In the genomic region with DNA sequence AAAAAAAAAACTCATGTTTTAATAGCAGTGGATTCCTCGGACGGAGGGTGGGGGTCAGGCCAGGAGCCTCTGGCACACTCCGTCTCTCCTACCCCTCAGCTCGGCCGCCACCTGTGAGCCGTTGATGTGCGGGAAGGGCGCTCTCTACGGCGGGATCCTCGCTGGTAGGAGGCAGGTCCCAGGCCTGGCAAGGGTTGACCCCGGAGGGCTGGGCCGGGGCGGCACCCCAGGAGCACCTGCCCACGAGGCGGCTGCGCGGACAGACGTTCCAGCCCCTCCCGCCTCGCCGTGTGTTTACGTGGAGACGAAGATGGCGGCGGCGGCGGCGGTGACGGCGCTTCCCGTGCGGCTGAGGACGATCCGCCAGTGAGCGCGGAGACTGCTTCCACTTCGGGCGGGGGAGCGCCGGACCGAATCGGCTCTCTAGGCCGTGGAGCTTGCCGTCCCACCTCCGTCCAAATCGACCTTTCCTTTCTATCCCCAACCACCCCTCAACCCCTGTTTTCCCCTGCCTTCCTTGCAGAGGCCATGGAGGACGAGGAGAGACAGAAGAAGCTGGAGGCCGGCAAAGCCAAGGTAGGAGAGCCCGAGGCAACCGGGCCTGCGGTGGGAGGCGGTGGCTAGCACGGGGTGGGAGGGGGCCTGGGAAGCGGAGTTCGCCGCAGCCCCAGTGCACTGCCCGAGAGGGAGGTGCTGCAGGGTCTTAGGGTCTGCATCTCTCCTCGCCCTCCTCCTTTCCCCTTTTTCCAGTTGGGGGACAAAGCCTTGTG, we compare ENCODE assay signal across 1 cellular context.
TF ChIP-seq lines count a peak whose summit lies in the region.

A gene (plus strand): TSS at position 291 of the 770 bp plus-strand sequence. CDS start 238 bp downstream, at position 529.

TF ChIP-seq in HEK293, 187 proteins besides CTCF, POLR2A, EP300 and RAD21 (continued from another document and continues in another):
- TF ChIP-seq, protein P1, sequence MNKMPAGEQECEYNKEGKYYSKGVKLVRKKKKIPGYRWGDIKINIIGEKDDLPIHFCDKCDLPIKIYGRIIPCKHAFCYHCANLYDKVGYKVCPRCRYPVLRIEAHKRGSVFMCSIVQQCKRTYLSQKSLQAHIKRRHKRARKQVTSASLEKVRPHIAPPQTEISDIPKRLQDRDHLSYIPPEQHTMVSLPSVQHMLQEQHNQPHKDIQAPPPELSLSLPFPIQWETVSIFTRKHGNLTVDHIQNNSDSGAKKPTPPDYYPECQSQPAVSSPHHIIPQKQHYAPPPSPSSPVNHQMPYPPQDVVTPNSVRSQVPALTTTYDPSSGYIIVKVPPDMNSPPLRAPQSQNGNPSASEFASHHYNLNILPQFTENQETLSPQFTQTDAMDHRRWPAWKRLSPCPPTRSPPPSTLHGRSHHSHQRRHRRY (tag by site-specific recombination; IDR thresholded peaks at IDR 0.05): no peak
- TF ChIP-seq ZNF274 (IDR thresholded peaks at IDR 0.05; ENCODE audit: low read length): no peak
- TF ChIP-seq ZNF274 (tag by site-specific recombination; IDR thresholded peaks at IDR 0.05; ENCODE audit: borderline replicate concordance): no peak
- TF ChIP-seq ZNF571 (tag by site-specific recombination; IDR thresholded peaks at IDR 0.05): no peak
- TF ChIP-seq, protein P2, sequence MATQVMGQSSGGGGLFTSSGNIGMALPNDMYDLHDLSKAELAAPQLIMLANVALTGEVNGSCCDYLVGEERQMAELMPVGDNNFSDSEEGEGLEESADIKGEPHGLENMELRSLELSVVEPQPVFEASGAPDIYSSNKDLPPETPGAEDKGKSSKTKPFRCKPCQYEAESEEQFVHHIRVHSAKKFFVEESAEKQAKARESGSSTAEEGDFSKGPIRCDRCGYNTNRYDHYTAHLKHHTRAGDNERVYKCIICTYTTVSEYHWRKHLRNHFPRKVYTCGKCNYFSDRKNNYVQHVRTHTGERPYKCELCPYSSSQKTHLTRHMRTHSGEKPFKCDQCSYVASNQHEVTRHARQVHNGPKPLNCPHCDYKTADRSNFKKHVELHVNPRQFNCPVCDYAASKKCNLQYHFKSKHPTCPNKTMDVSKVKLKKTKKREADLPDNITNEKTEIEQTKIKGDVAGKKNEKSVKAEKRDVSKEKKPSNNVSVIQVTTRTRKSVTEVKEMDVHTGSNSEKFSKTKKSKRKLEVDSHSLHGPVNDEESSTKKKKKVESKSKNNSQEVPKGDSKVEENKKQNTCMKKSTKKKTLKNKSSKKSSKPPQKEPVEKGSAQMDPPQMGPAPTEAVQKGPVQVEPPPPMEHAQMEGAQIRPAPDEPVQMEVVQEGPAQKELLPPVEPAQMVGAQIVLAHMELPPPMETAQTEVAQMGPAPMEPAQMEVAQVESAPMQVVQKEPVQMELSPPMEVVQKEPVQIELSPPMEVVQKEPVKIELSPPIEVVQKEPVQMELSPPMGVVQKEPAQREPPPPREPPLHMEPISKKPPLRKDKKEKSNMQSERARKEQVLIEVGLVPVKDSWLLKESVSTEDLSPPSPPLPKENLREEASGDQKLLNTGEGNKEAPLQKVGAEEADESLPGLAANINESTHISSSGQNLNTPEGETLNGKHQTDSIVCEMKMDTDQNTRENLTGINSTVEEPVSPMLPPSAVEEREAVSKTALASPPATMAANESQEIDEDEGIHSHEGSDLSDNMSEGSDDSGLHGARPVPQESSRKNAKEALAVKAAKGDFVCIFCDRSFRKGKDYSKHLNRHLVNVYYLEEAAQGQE (tag by site-specific recombination; IDR thresholded peaks at IDR 0.05): 0 out of 2 replicates have a peak, but pooled peaks have one; percentile 36
- TF ChIP-seq TCF7L2 (IDR thresholded peaks at IDR 0.05; ENCODE audit: borderline replicate concordance, low read depth, low read length): no peak
- TF ChIP-seq, protein P3, sequence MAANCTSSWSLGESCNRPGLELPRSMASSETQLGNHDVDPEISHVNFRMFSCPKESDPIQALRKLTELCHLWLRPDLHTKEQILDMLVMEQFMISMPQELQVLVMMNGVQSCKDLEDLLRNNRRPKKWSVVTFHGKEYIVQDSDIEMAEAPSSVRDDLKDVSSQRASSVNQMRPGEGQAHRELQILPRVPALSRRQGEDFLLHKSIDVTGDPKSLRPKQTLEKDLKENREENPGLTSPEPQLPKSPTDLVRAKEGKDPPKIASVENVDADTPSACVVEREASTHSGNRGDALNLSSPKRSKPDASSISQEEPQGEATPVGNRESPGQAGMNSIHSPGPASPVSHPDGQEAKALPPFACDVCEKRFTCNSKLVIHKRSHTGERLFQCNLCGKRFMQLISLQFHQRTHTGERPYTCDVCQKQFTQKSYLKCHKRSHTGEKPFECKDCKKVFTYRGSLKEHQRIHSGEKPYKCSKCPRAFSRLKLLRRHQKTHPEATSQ (tag by site-specific recombination; IDR thresholded peaks at IDR 0.05): peak; percentile 39; the same call in 1 of the 2 replicates
- TF ChIP-seq ZNF707 (tag by site-specific recombination; IDR thresholded peaks at IDR 0.05): no peak
- peak; percentile 67; the same call in 1 of the 2 replicates for TF ChIP-seq ZNF76 (tag by site-specific recombination; IDR thresholded peaks at IDR 0.05; ENCODE audit: borderline replicate concordance, low read depth)
- no peak for TF ChIP-seq ZNF211 (tag by site-specific recombination; IDR thresholded peaks at IDR 0.05; ENCODE audit: low read depth)
- TF ChIP-seq ZNF843 (tag by site-specific recombination; IDR thresholded peaks at IDR 0.05): peak; percentile 55; the same call in 1 of the 2 replicates
- peak; percentile 67; the same call in 1 of the 2 replicates for TF ChIP-seq GLIS1 (tag by site-specific recombination; IDR thresholded peaks at IDR 0.05)
- TF ChIP-seq ZBTB1 (tag by site-specific recombination; IDR thresholded peaks at IDR 0.05): no peak
- TF ChIP-seq MYNN (tag by site-specific recombination; IDR thresholded peaks at IDR 0.05; ENCODE audit: borderline replicate concordance): no peak
- 0 out of 2 replicates have a peak, but pooled peaks have one; percentile 17 for TF ChIP-seq ZBTB7A (tag by site-specific recombination; IDR thresholded peaks at IDR 0.05; ENCODE audit: low read depth)
- TF ChIP-seq ZNF626 (tag by site-specific recombination; IDR thresholded peaks at IDR 0.05): no peak
- TF ChIP-seq ZNF324 (tag by site-specific recombination; IDR thresholded peaks at IDR 0.05): peak; percentile 51; the same call in 1 of the 2 replicates
- no peak for TF ChIP-seq ZNF549 (tag by site-specific recombination; IDR thresholded peaks at IDR 0.05)
- TF ChIP-seq, protein P4, sequence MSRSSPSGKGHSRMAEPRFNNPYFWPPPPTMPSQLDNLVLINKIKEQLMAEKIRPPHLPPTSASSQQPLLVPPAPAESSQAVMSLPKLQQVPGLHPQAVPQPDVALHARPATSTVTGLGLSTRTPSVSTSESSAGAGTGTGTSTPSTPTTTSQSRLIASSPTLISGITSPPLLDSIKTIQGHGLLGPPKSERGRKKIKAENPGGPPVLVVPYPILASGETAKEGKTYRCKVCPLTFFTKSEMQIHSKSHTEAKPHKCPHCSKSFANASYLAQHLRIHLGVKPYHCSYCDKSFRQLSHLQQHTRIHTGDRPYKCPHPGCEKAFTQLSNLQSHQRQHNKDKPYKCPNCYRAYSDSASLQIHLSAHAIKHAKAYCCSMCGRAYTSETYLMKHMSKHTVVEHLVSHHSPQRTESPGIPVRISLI (tag by site-specific recombination; IDR thresholded peaks at IDR 0.05): no peak
- TF ChIP-seq ZNF404 (tag by site-specific recombination; IDR thresholded peaks at IDR 0.05): no peak
- TF ChIP-seq TRIM28 (IDR thresholded peaks at IDR 0.05; ENCODE audit: borderline replicate concordance, low read length): no peak
- TF ChIP-seq, protein P5, sequence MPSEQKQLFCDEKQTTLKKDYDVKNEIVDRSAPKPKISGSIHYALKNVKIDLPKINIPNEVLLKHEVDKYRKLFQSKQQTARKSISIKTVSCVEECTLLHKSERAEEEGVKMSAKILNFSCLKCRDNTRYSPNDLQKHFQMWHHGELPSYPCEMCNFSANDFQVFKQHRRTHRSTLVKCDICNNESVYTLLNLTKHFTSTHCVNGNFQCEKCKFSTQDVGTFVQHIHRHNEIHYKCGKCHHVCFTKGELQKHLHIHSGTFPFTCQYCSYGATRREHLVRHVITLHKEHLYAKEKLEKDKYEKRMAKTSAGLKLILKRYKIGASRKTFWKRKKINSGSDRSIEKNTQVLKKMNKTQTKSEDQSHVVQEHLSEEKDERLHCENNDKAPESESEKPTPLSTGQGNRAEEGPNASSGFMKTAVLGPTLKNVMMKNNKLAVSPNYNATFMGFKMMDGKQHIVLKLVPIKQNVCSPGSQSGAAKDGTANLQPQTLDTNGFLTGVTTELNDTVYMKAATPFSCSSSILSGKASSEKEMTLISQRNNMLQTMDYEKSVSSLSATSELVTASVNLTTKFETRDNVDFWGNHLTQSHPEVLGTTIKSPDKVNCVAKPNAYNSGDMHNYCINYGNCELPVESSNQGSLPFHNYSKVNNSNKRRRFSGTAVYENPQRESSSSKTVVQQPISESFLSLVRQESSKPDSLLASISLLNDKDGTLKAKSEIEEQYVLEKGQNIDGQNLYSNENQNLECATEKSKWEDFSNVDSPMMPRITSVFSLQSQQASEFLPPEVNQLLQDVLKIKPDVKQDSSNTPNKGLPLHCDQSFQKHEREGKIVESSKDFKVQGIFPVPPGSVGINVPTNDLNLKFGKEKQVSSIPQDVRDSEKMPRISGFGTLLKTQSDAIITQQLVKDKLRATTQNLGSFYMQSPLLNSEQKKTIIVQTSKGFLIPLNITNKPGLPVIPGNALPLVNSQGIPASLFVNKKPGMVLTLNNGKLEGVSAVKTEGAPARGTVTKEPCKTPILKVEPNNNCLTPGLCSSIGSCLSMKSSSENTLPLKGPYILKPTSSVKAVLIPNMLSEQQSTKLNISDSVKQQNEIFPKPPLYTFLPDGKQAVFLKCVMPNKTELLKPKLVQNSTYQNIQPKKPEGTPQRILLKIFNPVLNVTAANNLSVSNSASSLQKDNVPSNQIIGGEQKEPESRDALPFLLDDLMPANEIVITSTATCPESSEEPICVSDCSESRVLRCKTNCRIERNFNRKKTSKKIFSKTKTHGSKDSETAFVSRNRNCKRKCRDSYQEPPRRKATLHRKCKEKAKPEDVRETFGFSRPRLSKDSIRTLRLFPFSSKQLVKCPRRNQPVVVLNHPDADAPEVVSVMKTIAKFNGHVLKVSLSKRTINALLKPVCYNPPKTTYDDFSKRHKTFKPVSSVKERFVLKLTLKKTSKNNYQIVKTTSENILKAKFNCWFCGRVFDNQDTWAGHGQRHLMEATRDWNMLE (tag by site-specific recombination; conservative IDR thresholded peaks at IDR 0.05; ENCODE audit: low read depth): no peak
- TF ChIP-seq ZNF132 (tag by site-specific recombination; IDR thresholded peaks at IDR 0.05; ENCODE audit: borderline replicate concordance): no peak
- no peak for TF ChIP-seq HOXA7 (CRISPR knock-in tag; IDR thresholded peaks at IDR 0.05; ENCODE audit: borderline replicate concordance)
- no peak for TF ChIP-seq RBAK (tag by site-specific recombination; IDR thresholded peaks at IDR 0.05)
- TF ChIP-seq ZNF529 (tag by site-specific recombination; IDR thresholded peaks at IDR 0.05; ENCODE audit: insufficient replicate concordance): no peak
- TF ChIP-seq ZNF501 (tag by site-specific recombination; IDR thresholded peaks at IDR 0.05): peak; percentile 92
- TF ChIP-seq OVOL3 (tag by site-specific recombination; IDR thresholded peaks at IDR 0.05): no peak
- TF ChIP-seq, protein P6, sequence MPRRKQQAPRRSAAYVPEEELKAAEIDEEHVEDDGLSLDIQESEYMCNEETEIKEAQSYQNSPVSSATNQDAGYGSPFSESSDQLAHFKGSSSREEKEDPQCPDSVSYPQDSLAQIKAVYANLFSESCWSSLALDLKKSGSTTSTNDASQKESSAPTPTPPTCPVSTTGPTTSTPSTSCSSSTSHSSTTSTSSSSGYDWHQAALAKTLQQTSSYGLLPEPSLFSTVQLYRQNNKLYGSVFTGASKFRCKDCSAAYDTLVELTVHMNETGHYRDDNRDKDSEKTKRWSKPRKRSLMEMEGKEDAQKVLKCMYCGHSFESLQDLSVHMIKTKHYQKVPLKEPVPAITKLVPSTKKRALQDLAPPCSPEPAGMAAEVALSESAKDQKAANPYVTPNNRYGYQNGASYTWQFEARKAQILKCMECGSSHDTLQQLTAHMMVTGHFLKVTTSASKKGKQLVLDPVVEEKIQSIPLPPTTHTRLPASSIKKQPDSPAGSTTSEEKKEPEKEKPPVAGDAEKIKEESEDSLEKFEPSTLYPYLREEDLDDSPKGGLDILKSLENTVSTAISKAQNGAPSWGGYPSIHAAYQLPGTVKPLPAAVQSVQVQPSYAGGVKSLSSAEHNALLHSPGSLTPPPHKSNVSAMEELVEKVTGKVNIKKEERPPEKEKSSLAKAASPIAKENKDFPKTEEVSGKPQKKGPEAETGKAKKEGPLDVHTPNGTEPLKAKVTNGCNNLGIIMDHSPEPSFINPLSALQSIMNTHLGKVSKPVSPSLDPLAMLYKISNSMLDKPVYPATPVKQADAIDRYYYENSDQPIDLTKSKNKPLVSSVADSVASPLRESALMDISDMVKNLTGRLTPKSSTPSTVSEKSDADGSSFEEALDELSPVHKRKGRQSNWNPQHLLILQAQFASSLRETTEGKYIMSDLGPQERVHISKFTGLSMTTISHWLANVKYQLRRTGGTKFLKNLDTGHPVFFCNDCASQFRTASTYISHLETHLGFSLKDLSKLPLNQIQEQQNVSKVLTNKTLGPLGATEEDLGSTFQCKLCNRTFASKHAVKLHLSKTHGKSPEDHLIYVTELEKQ (tag by site-specific recombination; IDR thresholded peaks at IDR 0.05; ENCODE audit: borderline replicate concordance): no peak
- TF ChIP-seq, protein P7, sequence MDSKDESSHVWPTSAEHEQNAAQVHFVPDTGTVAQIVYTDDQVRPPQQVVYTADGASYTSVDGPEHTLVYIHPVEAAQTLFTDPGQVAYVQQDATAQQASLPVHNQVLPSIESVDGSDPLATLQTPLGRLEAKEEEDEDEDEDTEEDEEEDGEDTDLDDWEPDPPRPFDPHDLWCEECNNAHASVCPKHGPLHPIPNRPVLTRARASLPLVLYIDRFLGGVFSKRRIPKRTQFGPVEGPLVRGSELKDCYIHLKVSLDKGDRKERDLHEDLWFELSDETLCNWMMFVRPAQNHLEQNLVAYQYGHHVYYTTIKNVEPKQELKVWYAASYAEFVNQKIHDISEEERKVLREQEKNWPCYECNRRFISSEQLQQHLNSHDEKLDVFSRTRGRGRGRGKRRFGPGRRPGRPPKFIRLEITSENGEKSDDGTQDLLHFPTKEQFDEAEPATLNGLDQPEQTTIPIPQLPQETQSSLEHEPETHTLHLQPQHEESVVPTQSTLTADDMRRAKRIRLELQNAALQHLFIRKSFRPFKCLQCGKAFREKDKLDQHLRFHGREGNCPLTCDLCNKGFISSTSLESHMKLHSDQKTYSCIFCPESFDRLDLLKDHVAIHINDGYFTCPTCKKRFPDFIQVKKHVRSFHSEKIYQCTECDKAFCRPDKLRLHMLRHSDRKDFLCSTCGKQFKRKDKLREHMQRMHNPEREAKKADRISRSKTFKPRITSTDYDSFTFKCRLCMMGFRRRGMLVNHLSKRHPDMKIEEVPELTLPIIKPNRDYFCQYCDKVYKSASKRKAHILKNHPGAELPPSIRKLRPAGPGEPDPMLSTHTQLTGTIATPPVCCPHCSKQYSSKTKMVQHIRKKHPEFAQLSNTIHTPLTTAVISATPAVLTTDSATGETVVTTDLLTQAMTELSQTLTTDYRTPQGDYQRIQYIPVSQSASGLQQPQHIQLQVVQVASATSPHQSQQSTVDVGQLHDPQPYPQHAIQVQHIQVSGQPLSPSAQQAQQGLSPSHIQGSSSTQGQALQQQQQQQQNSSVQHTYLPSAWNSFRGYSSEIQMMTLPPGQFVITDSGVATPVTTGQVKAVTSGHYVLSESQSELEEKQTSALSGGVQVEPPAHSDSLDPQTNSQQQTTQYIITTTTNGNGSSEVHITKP (tag by site-specific recombination; IDR thresholded peaks at IDR 0.05): peak; percentile 84
- no peak for TF ChIP-seq ZNF350 (tag by site-specific recombination; IDR thresholded peaks at IDR 0.05)
- TF ChIP-seq ZNF560 (tag by site-specific recombination; IDR thresholded peaks at IDR 0.05; ENCODE audit: borderline replicate concordance): no peak
- peak; percentile 78 for TF ChIP-seq SP3 (tag by site-specific recombination; IDR thresholded peaks at IDR 0.05)
- no peak for TF ChIP-seq ZNF514 (tag by site-specific recombination; IDR thresholded peaks at IDR 0.05)
- TF ChIP-seq SP2 (tag by site-specific recombination; IDR thresholded peaks at IDR 0.05): peak; percentile 89
- peak; percentile 95 for TF ChIP-seq ZNF341 (tag by site-specific recombination; IDR thresholded peaks at IDR 0.05; ENCODE audit: low read depth)
